Comparison of ENCODE assay signal across 9 cellular contexts in the genomic region with DNA sequence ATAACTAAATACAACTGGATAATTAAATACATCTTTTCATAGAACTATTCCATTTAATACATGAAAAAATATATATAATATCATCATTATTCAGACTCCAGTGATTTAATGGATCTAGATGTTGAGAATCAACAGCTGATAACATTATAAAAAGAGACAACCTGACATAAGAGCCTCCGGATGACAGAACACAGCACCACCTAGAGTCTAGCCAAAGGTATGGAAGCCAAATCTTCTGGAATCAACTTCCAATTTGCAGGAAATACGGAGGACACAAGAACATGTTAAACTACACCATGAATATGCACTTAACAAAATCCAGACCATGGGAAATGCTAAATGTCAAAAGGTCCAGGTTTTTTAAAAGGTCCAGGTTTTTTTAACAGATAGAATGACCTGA. TPM values are rescaled to one million over a fixed set of nuclear protein-coding genes. Genes with fewer than 3 reads are reported as not detected.
A peak's percentile ranks its signal among the peaks of the same experiment; 100 is the strongest.
DNase-seq lines count a peak whose midpoint lies in the region; ATAC-seq, FAIRE-seq and TF ChIP-seq lines count a peak whose summit lies in the region.
"Had no signal": no experiment of that assay in that cellular context is flagged by ENCODE, and none has a peak within 500 bp of the region (broad histone marks: within the 10 kb centered on the region; RNA-seq: fewer than 3 reads in every experiment).

No MANE protein-coding gene starts in this region.

- H3K9ac ChIP-seq in kidney (ENCODE audit: low read length in 2 of 2) = no peak overlapping the region

- no peak overlapping the region for H3K27ac Mint-ChIP-seq in stimulated activated naive CD8-positive, alpha-beta T cell treated with anti-CD3 and anti-CD28 coated beads, Interleukin-15, amount 100 ng/mL, for 72 hours

- peaks cover 7 to 26% of the 10 kb centered on the region in 2 donors for H3K9me3 Mint-ChIP-seq in stimulated activated naive CD8-positive, alpha-beta T cell treated with anti-CD3 and anti-CD28 coated beads, Interleukin-15, amount 100 ng/mL, for 72 hours

- H3K4me1 Mint-ChIP-seq in stimulated activated naive CD8-positive, alpha-beta T cell treated with anti-CD3 and anti-CD28 coated beads, Interleukin-15, amount 100 ng/mL, for 72 hours = peaks cover 47% of the 10 kb centered on the region

- no peak for ATAC-seq in stimulated activated naive CD8-positive, alpha-beta T cell treated with anti-CD3 and anti-CD28 coated beads, Interleukin-15, amount 100 ng/mL, for 72 hours
- no peak for ATAC-seq in GM19463 (IDR thresholded peaks at IDR 0.05; ENCODE audit: unreplicated experiment)

- H3K27ac ChIP-seq in adrenal gland (no peak overlapping the region), kidney (ENCODE audit: low read depth in 2 of 2, low read length in 2 of 2) (no peak overlapping the region)

- H3K36me3 ChIP-seq in adrenal gland (replicated peaks in 1 of 2) = no peaks in the 10 kb centered on the region
- H3K36me3 ChIP-seq in kidney (ENCODE audit: control insufficient read depth in 1 of 2, insufficient read depth in 2 of 2, low read length in 2 of 2) = no peaks in the 10 kb centered on the region

- H3K4me3 Mint-ChIP-seq in stimulated activated naive CD8-positive, alpha-beta T cell treated with anti-CD3 and anti-CD28 coated beads, Interleukin-15, amount 100 ng/mL, for 72 hours = no peak overlapping the region

- no peak for FAIRE-seq in kidney (lab: Jason Lieb, UNC)
- FAIRE-seq: GM18507 had no signal

- TF ChIP-seq CTCF in adrenal gland (IDR thresholded peaks at IDR 0.05) (peak; percentile 31 to 49 (median 42)), kidney (IDR thresholded peaks at IDR 0.05; ENCODE audit: borderline replicate concordance, extremely low read depth, insufficient read depth) (peak; percentile 39)

- 60 to 72% (median 64%) methylated on average over 2 of the region's 2 CpGs for WGBS in adrenal gland, 4 donors

- H3K27me3 Mint-ChIP-seq in stimulated activated naive CD8-positive, alpha-beta T cell treated with anti-CD3 and anti-CD28 coated beads, Interleukin-15, amount 100 ng/mL, for 72 hours = no peaks in the 10 kb centered on the region

- no peak overlapping the region for H3K4me3 ChIP-seq in adrenal gland
- no peak overlapping the region for H3K4me3 ChIP-seq in kidney (ENCODE audit: low read length in 2 of 2)

- no peak for TF ChIP-seq POLR2A in adrenal gland (IDR thresholded peaks at IDR 0.05)

- intact Hi-C loops in adrenal gland (cut with DNase I) (no loop called here), kidney (cut with DNase I) (no loop called here)

- H3K27me3 ChIP-seq in adrenal gland = no peaks in the 10 kb centered on the region

- DNase-seq in AG20443 (ENCODE audit: low spot score) (peak; percentile 55), HPDE6-E6E7 (ENCODE audit: extremely low spot score) (peak; percentile 23), adrenal gland (peak in 1 of 7 donors; percentile 25), kidney (no peak), NCI-H524 treated with DMSO at 0.1 percent for 48 hours (lab: John Stamatoyannopoulos, UW) (no peak), NCI-H2107 treated with DMSO at 0.1 percent for 48 hours (lab: John Stamatoyannopoulos, UW; ENCODE audit: unreplicated experiment) (no peak)
- no peak for DNase-seq in stimulated activated naive CD8-positive, alpha-beta T cell treated with anti-CD3 and anti-CD28 coated beads, Interleukin-15, amount 100 ng/mL, for 72 hours

- peaks cover 0 to 4% (median 0%) of the 10 kb centered on the region in 3 donors for H3K9me3 ChIP-seq in adrenal gland (replicated peaks in 1 of 3)
- peaks cover 0 to 8% of the 10 kb centered on the region in 2 donors for H3K9me3 ChIP-seq in kidney (ENCODE audit: control insufficient read depth in 1 of 2, low read length in 2 of 2)

- H3K4me1 ChIP-seq in adrenal gland (replicated peaks in 1 of 2) (no peaks in the 10 kb centered on the region), kidney (ENCODE audit: control insufficient read depth in 1 of 2, insufficient read depth in 1 of 2, low read depth in 1 of 2, low read length in 2 of 2) (no peaks in the 10 kb centered on the region)

RNA-seq across cellular contexts. Expression of gene LRBA, which starts 55.0 kb away (rescaled TPM):
- total RNA-seq in adrenal gland = 100 to 1,000 TPM in 1 of 8 donors, 10 to 100 TPM in 7; 36.7 to 106 (median 46.9) TPM
- polyA plus RNA-seq in adrenal gland = 10 to 100 TPM in 2 of 3 donors, 1 to 10 TPM in 1; 9.6 to 32.2 (median 10.3) TPM
- 76.7 TPM for total RNA-seq in kidney
- polyA plus RNA-seq in kidney (ENCODE audit: insufficient read depth, low read depth, low replicate concordance) = 20.3 TPM

Comparison
In these comparisons a context has a peak if more than half of its experiments do, and no peak if none do; other contexts are left out.
1. DNase-seq: peak in AG20443 (single experiment) and HPDE6-E6E7 (single experiment); none in kidney (single experiment), stimulated activated naive CD8-positive, alpha-beta T cell treated with anti-CD3 and anti-CD28 coated beads, Interleukin-15, amount 100 ng/mL, for 72 hours (0 of 2), NCI-H524 treated with DMSO at 0.1 percent for 48 hours (single experiment) and NCI-H2107 treated with DMSO at 0.1 percent for 48 hours (single experiment).